Comparison of ENCODE assay signal across 1 cellular context in the genomic region with DNA sequence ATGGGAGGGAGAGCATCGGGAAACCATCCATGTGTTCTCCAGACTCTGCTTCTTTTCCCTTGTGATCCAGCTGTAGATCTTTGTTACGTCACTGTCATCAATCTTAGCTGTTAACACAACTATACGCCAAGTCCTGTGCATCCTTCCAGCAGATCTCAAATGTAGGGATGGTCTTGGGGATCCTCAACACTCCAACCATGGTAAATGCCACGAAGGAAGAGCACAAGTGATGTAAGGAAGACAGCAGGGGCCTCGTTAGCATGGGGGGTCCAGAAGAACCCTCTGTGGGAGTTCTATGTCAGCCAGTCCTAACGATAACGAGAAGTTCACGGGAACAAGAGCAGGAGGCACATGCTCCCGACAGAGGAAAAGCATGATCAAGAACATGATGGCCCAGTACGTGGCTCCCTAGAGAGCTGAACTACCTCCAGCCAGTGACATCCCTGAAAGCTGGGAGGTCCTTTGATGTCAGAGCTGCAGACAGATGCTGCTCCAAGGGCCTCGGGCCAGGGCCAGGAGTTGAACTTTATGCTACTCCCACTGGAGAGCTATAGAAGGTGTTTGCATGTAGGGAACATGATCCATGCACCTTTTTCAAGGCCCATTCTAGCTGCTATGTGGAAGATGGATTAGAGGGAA.
A peak's percentile ranks its signal among the peaks of the same experiment; 100 is the strongest.
TF ChIP-seq lines count a peak whose summit lies in the region.

No MANE protein-coding gene starts in this region.

TF ChIP-seq in HepG2, 621 proteins besides CTCF, POLR2A, EP300 and RAD21 (continued from another document and continues in another):
- TF ChIP-seq, protein P1, sequence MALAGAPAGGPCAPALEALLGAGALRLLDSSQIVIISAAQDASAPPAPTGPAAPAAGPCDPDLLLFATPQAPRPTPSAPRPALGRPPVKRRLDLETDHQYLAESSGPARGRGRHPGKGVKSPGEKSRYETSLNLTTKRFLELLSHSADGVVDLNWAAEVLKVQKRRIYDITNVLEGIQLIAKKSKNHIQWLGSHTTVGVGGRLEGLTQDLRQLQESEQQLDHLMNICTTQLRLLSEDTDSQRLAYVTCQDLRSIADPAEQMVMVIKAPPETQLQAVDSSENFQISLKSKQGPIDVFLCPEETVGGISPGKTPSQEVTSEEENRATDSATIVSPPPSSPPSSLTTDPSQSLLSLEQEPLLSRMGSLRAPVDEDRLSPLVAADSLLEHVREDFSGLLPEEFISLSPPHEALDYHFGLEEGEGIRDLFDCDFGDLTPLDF (CRISPR knock-in tag; IDR thresholded peaks at IDR 0.05) = no peak
- TF ChIP-seq MED1 (CRISPR knock-in tag; IDR thresholded peaks at IDR 0.05) (peak; percentile 85), ZFX (CRISPR knock-in tag; IDR thresholded peaks at IDR 0.05; ENCODE audit: low read depth) (peak; percentile 60; the same call in 1 of the 2 replicates), ZNF331 (CRISPR knock-in tag; IDR thresholded peaks at IDR 0.05) (no peak; the same call in 1 of the 2 replicates), ZNF556 (CRISPR knock-in tag; IDR thresholded peaks at IDR 0.05; ENCODE audit: borderline replicate concordance) (no peak), TP53 (CRISPR knock-in tag; conservative IDR thresholded peaks at IDR 0.05) (no peak), MATR3 (CRISPR knock-in tag; IDR thresholded peaks at IDR 0.05) (no peak), FIP1L1 (IDR thresholded peaks at IDR 0.05; ENCODE audit: borderline replicate concordance, insufficient read depth, low read depth, low read length) (no peak), ZNF496 (CRISPR knock-in tag; IDR thresholded peaks at IDR 0.05; ENCODE audit: insufficient replicate concordance) (no peak), NFYC (CRISPR knock-in tag; IDR thresholded peaks at IDR 0.05) (peak; percentile 27; the same call in 1 of the 2 replicates), KLF12 (CRISPR knock-in tag; IDR thresholded peaks at IDR 0.05; ENCODE audit: borderline replicate concordance) (no peak), RFX5 (IDR thresholded peaks at IDR 0.05; ENCODE audit: low read depth, low read length) (no peak), ZNF644 (CRISPR knock-in tag; IDR thresholded peaks at IDR 0.05; ENCODE audit: low read depth) (0 out of 2 replicates have a peak, but pooled peaks have one; percentile 48), ZNF879 (CRISPR knock-in tag; IDR thresholded peaks at IDR 0.05) (0 out of 2 replicates have a peak, but pooled peaks have one; percentile 13)
- TF ChIP-seq, protein P2, sequence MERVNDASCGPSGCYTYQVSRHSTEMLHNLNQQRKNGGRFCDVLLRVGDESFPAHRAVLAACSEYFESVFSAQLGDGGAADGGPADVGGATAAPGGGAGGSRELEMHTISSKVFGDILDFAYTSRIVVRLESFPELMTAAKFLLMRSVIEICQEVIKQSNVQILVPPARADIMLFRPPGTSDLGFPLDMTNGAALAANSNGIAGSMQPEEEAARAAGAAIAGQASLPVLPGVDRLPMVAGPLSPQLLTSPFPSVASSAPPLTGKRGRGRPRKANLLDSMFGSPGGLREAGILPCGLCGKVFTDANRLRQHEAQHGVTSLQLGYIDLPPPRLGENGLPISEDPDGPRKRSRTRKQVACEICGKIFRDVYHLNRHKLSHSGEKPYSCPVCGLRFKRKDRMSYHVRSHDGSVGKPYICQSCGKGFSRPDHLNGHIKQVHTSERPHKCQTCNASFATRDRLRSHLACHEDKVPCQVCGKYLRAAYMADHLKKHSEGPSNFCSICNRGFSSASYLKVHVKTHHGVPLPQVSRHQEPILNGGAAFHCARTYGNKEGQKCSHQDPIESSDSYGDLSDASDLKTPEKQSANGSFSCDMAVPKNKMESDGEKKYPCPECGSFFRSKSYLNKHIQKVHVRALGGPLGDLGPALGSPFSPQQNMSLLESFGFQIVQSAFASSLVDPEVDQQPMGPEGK (CRISPR knock-in tag; IDR thresholded peaks at IDR 0.05) = peak; percentile 29
- TF ChIP-seq, protein P3, sequence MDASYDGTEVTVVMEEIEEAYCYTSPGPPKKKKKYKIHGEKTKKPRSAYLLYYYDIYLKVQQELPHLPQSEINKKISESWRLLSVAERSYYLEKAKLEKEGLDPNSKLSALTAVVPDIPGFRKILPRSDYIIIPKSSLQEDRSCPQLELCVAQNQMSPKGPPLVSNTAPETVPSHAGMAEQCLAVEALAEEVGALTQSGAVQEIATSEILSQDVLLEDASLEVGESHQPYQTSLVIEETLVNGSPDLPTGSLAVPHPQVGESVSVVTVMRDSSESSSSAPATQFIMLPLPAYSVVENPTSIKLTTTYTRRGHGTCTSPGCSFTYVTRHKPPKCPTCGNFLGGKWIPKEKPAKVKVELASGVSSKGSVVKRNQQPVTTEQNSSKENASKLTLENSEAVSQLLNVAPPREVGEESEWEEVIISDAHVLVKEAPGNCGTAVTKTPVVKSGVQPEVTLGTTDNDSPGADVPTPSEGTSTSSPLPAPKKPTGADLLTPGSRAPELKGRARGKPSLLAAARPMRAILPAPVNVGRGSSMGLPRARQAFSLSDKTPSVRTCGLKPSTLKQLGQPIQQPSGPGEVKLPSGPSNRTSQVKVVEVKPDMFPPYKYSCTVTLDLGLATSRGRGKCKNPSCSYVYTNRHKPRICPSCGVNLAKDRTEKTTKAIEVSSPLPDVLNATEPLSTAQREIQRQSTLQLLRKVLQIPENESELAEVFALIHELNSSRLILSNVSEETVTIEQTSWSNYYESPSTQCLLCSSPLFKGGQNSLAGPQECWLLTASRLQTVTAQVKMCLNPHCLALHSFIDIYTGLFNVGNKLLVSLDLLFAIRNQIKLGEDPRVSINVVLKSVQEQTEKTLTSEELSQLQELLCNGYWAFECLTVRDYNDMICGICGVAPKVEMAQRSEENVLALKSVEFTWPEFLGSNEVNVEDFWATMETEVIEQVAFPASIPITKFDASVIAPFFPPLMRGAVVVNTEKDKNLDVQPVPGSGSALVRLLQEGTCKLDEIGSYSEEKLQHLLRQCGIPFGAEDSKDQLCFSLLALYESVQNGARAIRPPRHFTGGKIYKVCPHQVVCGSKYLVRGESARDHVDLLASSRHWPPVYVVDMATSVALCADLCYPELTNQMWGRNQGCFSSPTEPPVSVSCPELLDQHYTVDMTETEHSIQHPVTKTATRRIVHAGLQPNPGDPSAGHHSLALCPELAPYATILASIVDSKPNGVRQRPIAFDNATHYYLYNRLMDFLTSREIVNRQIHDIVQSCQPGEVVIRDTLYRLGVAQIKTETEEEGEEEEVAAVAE (CRISPR knock-in tag; IDR thresholded peaks at IDR 0.05; ENCODE audit: borderline replicate concordance) = peak; percentile 96
- TF ChIP-seq, protein P4, sequence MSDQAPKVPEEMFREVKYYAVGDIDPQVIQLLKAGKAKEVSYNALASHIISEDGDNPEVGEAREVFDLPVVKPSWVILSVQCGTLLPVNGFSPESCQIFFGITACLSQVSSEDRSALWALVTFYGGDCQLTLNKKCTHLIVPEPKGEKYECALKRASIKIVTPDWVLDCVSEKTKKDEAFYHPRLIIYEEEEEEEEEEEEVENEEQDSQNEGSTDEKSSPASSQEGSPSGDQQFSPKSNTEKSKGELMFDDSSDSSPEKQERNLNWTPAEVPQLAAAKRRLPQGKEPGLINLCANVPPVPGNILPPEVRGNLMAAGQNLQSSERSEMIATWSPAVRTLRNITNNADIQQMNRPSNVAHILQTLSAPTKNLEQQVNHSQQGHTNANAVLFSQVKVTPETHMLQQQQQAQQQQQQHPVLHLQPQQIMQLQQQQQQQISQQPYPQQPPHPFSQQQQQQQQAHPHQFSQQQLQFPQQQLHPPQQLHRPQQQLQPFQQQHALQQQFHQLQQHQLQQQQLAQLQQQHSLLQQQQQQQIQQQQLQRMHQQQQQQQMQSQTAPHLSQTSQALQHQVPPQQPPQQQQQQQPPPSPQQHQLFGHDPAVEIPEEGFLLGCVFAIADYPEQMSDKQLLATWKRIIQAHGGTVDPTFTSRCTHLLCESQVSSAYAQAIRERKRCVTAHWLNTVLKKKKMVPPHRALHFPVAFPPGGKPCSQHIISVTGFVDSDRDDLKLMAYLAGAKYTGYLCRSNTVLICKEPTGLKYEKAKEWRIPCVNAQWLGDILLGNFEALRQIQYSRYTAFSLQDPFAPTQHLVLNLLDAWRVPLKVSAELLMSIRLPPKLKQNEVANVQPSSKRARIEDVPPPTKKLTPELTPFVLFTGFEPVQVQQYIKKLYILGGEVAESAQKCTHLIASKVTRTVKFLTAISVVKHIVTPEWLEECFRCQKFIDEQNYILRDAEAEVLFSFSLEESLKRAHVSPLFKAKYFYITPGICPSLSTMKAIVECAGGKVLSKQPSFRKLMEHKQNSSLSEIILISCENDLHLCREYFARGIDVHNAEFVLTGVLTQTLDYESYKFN (CRISPR knock-in tag; conservative IDR thresholded peaks at IDR 0.05) = peak; percentile 66
- TF ChIP-seq, protein P5, sequence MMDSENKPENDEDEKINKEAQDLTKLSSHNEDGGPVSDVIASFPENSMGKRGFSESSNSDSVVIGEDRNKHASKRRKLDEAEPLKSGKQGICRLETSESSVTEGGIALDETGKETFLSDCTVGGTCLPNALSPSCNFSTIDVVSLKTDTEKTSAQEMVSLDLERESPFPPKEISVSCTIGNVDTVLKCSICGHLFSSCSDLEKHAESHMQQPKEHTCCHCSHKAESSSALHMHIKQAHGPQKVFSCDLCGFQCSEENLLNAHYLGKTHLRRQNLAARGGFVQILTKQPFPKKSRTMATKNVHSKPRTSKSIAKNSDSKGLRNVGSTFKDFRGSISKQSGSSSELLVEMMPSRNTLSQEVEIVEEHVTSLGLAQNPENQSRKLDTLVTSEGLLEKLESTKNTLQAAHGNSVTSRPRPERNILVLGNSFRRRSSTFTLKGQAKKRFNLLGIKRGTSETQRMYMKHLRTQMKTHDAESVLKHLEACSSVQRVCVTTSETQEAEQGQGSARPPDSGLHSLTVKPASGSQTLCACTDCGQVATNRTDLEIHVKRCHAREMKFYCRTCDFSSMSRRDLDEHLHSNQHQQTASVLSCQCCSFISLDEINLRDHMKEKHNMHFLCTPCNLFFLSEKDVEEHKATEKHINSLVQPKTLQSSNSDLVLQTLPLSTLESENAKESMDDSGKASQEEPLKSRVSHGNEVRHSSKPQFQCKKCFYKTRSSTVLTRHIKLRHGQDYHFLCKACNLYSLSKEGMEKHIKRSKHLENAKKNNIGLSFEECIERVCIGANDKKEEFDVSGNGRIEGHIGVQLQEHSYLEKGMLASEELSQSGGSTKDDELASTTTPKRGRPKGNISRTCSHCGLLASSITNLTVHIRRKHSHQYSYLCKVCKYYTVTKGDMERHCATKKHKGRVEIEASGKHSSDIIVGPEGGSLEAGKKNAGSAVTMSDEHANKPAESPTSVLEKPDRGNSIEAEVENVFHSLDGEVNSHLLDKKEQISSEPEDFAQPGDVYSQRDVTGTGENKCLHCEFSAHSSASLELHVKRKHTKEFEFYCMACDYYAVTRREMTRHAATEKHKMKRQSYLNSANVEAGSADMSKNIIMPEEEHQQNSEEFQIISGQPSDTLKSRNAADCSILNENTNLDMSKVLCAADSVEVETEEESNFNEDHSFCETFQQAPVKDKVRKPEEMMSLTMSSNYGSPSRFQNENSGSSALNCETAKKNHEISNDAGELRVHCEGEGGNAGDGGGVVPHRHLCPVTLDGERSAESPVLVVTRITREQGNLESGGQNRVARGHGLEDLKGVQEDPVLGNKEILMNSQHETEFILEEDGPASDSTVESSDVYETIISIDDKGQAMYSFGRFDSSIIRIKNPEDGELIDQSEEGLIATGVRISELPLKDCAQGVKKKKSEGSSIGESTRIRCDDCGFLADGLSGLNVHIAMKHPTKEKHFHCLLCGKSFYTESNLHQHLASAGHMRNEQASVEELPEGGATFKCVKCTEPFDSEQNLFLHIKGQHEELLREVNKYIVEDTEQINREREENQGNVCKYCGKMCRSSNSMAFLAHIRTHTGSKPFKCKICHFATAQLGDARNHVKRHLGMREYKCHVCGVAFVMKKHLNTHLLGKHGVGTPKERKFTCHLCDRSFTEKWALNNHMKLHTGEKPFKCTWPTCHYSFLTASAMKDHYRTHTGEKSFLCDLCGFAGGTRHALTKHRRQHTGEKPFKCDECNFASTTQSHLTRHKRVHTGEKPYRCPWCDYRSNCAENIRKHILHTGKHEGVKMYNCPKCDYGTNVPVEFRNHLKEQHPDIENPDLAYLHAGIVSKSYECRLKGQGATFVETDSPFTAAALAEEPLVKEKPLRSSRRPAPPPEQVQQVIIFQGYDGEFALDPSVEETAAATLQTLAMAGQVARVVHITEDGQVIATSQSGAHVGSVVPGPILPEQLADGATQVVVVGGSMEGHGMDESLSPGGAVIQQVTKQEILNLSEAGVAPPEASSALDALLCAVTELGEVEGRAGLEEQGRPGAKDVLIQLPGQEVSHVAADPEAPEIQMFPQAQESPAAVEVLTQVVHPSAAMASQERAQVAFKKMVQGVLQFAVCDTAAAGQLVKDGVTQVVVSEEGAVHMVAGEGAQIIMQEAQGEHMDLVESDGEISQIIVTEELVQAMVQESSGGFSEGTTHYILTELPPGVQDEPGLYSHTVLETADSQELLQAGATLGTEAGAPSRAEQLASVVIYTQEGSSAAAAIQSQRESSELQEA (CRISPR knock-in tag; IDR thresholded peaks at IDR 0.05; ENCODE audit: not compliant biosample characterization) = no peak
- TF ChIP-seq, protein P6, sequence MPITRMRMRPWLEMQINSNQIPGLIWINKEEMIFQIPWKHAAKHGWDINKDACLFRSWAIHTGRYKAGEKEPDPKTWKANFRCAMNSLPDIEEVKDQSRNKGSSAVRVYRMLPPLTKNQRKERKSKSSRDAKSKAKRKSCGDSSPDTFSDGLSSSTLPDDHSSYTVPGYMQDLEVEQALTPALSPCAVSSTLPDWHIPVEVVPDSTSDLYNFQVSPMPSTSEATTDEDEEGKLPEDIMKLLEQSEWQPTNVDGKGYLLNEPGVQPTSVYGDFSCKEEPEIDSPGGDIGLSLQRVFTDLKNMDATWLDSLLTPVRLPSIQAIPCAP (CRISPR knock-in tag; IDR thresholded peaks at IDR 0.05; ENCODE audit: low read depth) = no peak
- TF ChIP-seq, protein P7, sequence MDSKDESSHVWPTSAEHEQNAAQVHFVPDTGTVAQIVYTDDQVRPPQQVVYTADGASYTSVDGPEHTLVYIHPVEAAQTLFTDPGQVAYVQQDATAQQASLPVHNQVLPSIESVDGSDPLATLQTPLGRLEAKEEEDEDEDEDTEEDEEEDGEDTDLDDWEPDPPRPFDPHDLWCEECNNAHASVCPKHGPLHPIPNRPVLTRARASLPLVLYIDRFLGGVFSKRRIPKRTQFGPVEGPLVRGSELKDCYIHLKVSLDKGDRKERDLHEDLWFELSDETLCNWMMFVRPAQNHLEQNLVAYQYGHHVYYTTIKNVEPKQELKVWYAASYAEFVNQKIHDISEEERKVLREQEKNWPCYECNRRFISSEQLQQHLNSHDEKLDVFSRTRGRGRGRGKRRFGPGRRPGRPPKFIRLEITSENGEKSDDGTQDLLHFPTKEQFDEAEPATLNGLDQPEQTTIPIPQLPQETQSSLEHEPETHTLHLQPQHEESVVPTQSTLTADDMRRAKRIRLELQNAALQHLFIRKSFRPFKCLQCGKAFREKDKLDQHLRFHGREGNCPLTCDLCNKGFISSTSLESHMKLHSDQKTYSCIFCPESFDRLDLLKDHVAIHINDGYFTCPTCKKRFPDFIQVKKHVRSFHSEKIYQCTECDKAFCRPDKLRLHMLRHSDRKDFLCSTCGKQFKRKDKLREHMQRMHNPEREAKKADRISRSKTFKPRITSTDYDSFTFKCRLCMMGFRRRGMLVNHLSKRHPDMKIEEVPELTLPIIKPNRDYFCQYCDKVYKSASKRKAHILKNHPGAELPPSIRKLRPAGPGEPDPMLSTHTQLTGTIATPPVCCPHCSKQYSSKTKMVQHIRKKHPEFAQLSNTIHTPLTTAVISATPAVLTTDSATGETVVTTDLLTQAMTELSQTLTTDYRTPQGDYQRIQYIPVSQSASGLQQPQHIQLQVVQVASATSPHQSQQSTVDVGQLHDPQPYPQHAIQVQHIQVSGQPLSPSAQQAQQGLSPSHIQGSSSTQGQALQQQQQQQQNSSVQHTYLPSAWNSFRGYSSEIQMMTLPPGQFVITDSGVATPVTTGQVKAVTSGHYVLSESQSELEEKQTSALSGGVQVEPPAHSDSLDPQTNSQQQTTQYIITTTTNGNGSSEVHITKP (CRISPR knock-in tag; IDR thresholded peaks at IDR 0.05; ENCODE audit: low read depth) = no peak
